In genomic region chr7:34845666-34846361, GRCh38 we compare ENCODE assay signal across 15 cellular contexts.
DNase-seq lines count a peak whose midpoint lies in the region; ATAC-seq and TF ChIP-seq lines count a peak whose summit lies in the region.
"Had no signal": no experiment of that assay in that cellular context is flagged by ENCODE, and none has a peak within 500 bp of the region (broad histone marks: within the 10 kb centered on the region; RNA-seq: fewer than 3 reads in every experiment).

No MANE protein-coding gene starts in this region.

- no peaks in the 10 kb centered on the region for H3F3A ChIP-seq in smooth muscle cell (ENCODE audit: low read depth)

- H3K27me3 ChIP-seq in endodermal cell (ENCODE audit: control insufficient read depth, insufficient read depth, low read length, poor library complexity, severe bottlenecking) (no peaks in the 10 kb centered on the region), smooth muscle cell (ENCODE audit: low read depth) (no peaks in the 10 kb centered on the region)
- H3K27me3 ChIP-seq: body of pancreas, uterus had no signal

- CTCF ChIA-PET in RWPE1 (lab: Yijun Ruan, JAX) = no interaction called here

- peak; percentile 45 for ATAC-seq in activated naive CD8-positive, alpha-beta T cell treated with anti-CD3 and anti-CD28 coated beads, Interleukin-2, amount 50 U/mL, for 24 hours
- ATAC-seq in GM21619 (IDR thresholded peaks at IDR 0.05; ENCODE audit: unreplicated experiment) (no peak), HG03378 (IDR thresholded peaks at IDR 0.05; ENCODE audit: unreplicated experiment) (no peak)
- ATAC-seq: body of pancreas had no signal

- no peaks in the 10 kb centered on the region for H4K20me1 ChIP-seq in smooth muscle cell (ENCODE audit: low read depth)

- H3K4me3 ChIP-seq in endodermal cell (ENCODE audit: low read length) (no peak overlapping the region), smooth muscle cell (no peak overlapping the region)
- H3K4me3 ChIP-seq: body of pancreas, uterus had no signal

- H3K9me3 ChIP-seq in endodermal cell (ENCODE audit: control insufficient read depth, low read length) = peaks cover 11% of the 10 kb centered on the region
- H3K9me3 ChIP-seq in smooth muscle cell (replicated peaks; ENCODE audit: low read depth) = no peaks in the 10 kb centered on the region
- H3K9me3 ChIP-seq: body of pancreas, uterus had no signal

- no peaks in the 10 kb centered on the region for H3K36me3 Mint-ChIP-seq in activated naive CD8-positive, alpha-beta T cell treated with anti-CD3 and anti-CD28 coated beads, Interleukin-2, amount 50 U/mL, for 24 hours (ENCODE audit: low read depth)
- H3K36me3 Mint-ChIP-seq in activated naive CD8-positive, alpha-beta T cell treated with anti-CD3 and anti-CD28 coated beads for 36 hours = no peaks in the 10 kb centered on the region
- H3K36me3 Mint-ChIP-seq in endodermal cell (ENCODE audit: low read depth) = no peaks in the 10 kb centered on the region

- no peak overlapping the region for H2AFZ ChIP-seq in smooth muscle cell (ENCODE audit: low read depth)

- H3K79me2 ChIP-seq in smooth muscle cell (ENCODE audit: low read depth) = no peaks in the 10 kb centered on the region

- H3K27me3 Mint-ChIP-seq in activated naive CD8-positive, alpha-beta T cell treated with anti-CD3 and anti-CD28 coated beads, Interleukin-2, amount 50 U/mL, for 24 hours = peaks cover 14% of the 10 kb centered on the region
- peaks cover 17% of the 10 kb centered on the region for H3K27me3 Mint-ChIP-seq in activated naive CD8-positive, alpha-beta T cell treated with anti-CD3 and anti-CD28 coated beads for 36 hours
- no peaks in the 10 kb centered on the region for H3K27me3 Mint-ChIP-seq in endodermal cell (ENCODE audit: insufficient read depth)

- TF ChIP-seq CTCF in RWPE1 (conservative IDR thresholded peaks at IDR 0.05; ENCODE audit: low read depth) (no peak), endodermal cell (conservative IDR thresholded peaks at IDR 0.05) (peak; percentile 61), smooth muscle cell (IDR thresholded peaks at IDR 0.05; ENCODE audit: borderline replicate concordance, insufficient read depth, poor library complexity, severe bottlenecking) (no peak)

- no peak overlapping the region for H3K27ac Mint-ChIP-seq in activated naive CD8-positive, alpha-beta T cell treated with anti-CD3 and anti-CD28 coated beads, Interleukin-2, amount 50 U/mL, for 24 hours
- H3K27ac Mint-ChIP-seq in activated naive CD8-positive, alpha-beta T cell treated with anti-CD3 and anti-CD28 coated beads for 36 hours = no peak overlapping the region
- H3K27ac Mint-ChIP-seq in endodermal cell = peak overlapping the region; percentile 16

- peaks cover 4% of the 10 kb centered on the region for H3K4me1 Mint-ChIP-seq in activated naive CD8-positive, alpha-beta T cell treated with anti-CD3 and anti-CD28 coated beads, Interleukin-2, amount 50 U/mL, for 24 hours
- H3K4me1 Mint-ChIP-seq in activated naive CD8-positive, alpha-beta T cell treated with anti-CD3 and anti-CD28 coated beads for 36 hours = peaks cover 6% of the 10 kb centered on the region
- H3K4me1 Mint-ChIP-seq in endodermal cell = peaks cover 17% of the 10 kb centered on the region

- no peak overlapping the region for H3K27ac ChIP-seq in RWPE1
- H3K27ac ChIP-seq in endodermal cell (ENCODE audit: low read depth, low read length) = no peak overlapping the region
- peak overlapping the region; percentile 15 for H3K27ac ChIP-seq in smooth muscle cell (ENCODE audit: low read depth)
- H3K27ac ChIP-seq: body of pancreas, uterus had no signal

- POLR2A ChIA-PET in RWPE1 (lab: Yijun Ruan, JAX; ENCODE audit: low non-redundant PET) = no interaction called here

- no peak for DNase-seq in activated naive CD8-positive, alpha-beta T cell treated with anti-CD3 and anti-CD28 coated beads, Interleukin-2, amount 50 U/mL, for 24 hours
- DNase-seq in activated naive CD8-positive, alpha-beta T cell treated with anti-CD3 and anti-CD28 coated beads for 36 hours = no peak
- peak; percentile 25 for DNase-seq in RWPE1 (ENCODE audit: low spot score)
- peak; percentile 66 for DNase-seq in endodermal cell
- DNase-seq in smooth muscle cell (lab: John Stamatoyannopoulos, UW; ENCODE audit: unreplicated experiment) = no peak
- no peak for DNase-seq in OCI-M2 (lab: John Stamatoyannopoulos, UW; ENCODE audit: unreplicated experiment)
- DNase-seq: activated CD4-positive, alpha-beta T cell treated with anti-CD3 and anti-CD28 coated beads, Interleukin-2, amount 50 U/mL, for 4 hours; body of pancreas; DND-41; effector memory CD4-positive, alpha-beta T cell; kidney; NCI-H2107; uterus had no signal

- H3K36me3 ChIP-seq in endodermal cell (ENCODE audit: control insufficient read depth, insufficient read depth, low read length) (no peaks in the 10 kb centered on the region), smooth muscle cell (ENCODE audit: low read depth) (no peaks in the 10 kb centered on the region)
- H3K36me3 ChIP-seq: uterus had no signal

- peak overlapping the region; percentile 33 for H3K4me2 ChIP-seq in smooth muscle cell

- no peaks in the 10 kb centered on the region for H3K4me1 ChIP-seq in endodermal cell (ENCODE audit: control insufficient read depth, insufficient read depth, low read length)
- peaks cover 33% of the 10 kb centered on the region for H3K4me1 ChIP-seq in smooth muscle cell (ENCODE audit: low read depth)
- H3K4me1 ChIP-seq: body of pancreas, uterus had no signal

- WGBS in endodermal cell (ENCODE audit: insufficient coverage in 1 of 2, insufficient read length in 1 of 2), 2 experiments = 77% methylated on average over 4 of the region's 4 CpGs; no CpG with 5 or more reads in 1 of the 2 experiments
- WGBS in smooth muscle cell (ENCODE audit: low lambda C conversion rate) = 27% methylated on average over 4 of the region's 4 CpGs

- no peaks in the 10 kb centered on the region for H3K9me3 Mint-ChIP-seq in activated naive CD8-positive, alpha-beta T cell treated with anti-CD3 and anti-CD28 coated beads, Interleukin-2, amount 50 U/mL, for 24 hours
- H3K9me3 Mint-ChIP-seq in activated naive CD8-positive, alpha-beta T cell treated with anti-CD3 and anti-CD28 coated beads for 36 hours = no peaks in the 10 kb centered on the region
- peaks cover 11% of the 10 kb centered on the region for H3K9me3 Mint-ChIP-seq in endodermal cell

- H3K9ac ChIP-seq in endodermal cell (ENCODE audit: extremely low read depth, low read length, poor library complexity, severe bottlenecking) (no peak overlapping the region), smooth muscle cell (ENCODE audit: low read depth) (no peak overlapping the region)

- no peak overlapping the region for H3K4me3 Mint-ChIP-seq in activated naive CD8-positive, alpha-beta T cell treated with anti-CD3 and anti-CD28 coated beads, Interleukin-2, amount 50 U/mL, for 24 hours
- H3K4me3 Mint-ChIP-seq in activated naive CD8-positive, alpha-beta T cell treated with anti-CD3 and anti-CD28 coated beads for 36 hours = no peak overlapping the region
- H3K4me3 Mint-ChIP-seq in endodermal cell = no peak overlapping the region

Comparison
In these comparisons a context has a peak if more than half of its experiments do, and no peak if none do; other contexts are left out.
1. DNase-seq: peak in RWPE1 (single experiment) and endodermal cell (single experiment); none in activated naive CD8-positive, alpha-beta T cell treated with anti-CD3 and anti-CD28 coated beads, Interleukin-2, amount 50 U/mL, for 24 hours (single experiment), activated naive CD8-positive, alpha-beta T cell treated with anti-CD3 and anti-CD28 coated beads for 36 hours (single experiment), smooth muscle cell (single experiment) and OCI-M2 (single experiment).